ENCODE assay signal across 23 cellular contexts in the genomic region with DNA sequence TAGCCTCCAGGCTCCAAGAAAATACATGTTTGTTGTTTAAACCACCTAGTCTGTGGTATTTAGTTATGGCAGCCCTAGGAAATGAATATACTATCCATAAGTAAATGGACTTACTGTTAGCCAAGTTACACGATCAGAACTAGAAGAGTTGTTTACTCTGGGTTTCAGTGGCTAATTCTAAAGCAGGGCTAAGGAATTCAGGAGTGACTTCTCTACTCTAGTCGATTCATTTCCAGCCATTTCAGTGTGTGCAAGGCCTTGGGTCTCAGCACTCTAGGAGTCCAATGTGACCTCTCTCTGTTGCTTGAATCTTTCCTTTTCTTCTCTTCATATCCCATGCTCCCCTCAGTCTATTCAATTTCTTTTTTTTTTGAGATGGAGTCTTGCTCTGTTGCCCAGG.
A peak's percentile ranks its signal among the peaks of the same experiment; 100 is the strongest.
DNase-seq lines count a peak whose midpoint lies in the region; ATAC-seq, FAIRE-seq and TF ChIP-seq lines count a peak whose summit lies in the region.
"Had no signal": no experiment of that assay in that cellular context is flagged by ENCODE, and none has a peak within 500 bp of the region (broad histone marks: within the 10 kb centered on the region; RNA-seq: fewer than 3 reads in every experiment).

No MANE protein-coding gene starts in this region.

- no peak for FAIRE-seq in K562 (lab: Jason Lieb, UNC)
- FAIRE-seq: A204.1, D721Med, GM12878, GM19239 had no signal

- DNase-seq in K562 (ENCODE audit: extremely low read depth in 1 of 4, low spot score in 3 of 4) (no peak), left lung (no peak), upper lobe of right lung (no peak), cerebellum (ENCODE audit: low spot score) (no peak)
- no peak for DNase-seq in activated CD4-positive, alpha-beta T cell treated with anti-CD3 and anti-CD28 coated beads, Interleukin-2, amount 50 U/mL, for 1 hour
- DNase-seq: CD4-positive, CD25-positive, alpha-beta regulatory T cell; CD8-positive, alpha-beta T cell; DMS 273 treated with DMSO at 0.1 percent for 48 hours; DMS79; GDM1; H9; HFFc6 had no signal

- intact Hi-C loops in K562 (cut with micrococcal nuclease) (no loop called here), left lung (cut with DNase I) (no loop called here), upper lobe of right lung (cut with DNase I) (no loop called here)

- H3K4me1 ChIP-seq in HEK293 (ENCODE audit: control insufficient read depth, insufficient read depth, low read length) (no peaks in the 10 kb centered on the region), K562 (replicated peaks in 1 of 2; ENCODE audit: control insufficient read depth in 2 of 2, insufficient read depth in 2 of 2, low read length in 2 of 2) (no peaks in the 10 kb centered on the region), left lung (no peaks in the 10 kb centered on the region), upper lobe of right lung (no peaks in the 10 kb centered on the region)
- H3K4me1 ChIP-seq: BLaER1 had no signal

- no peak overlapping the region for H3K27ac ChIP-seq in HEK293 (ENCODE audit: extremely low read depth, low read depth, low read length)
- no peak overlapping the region for H3K27ac ChIP-seq in K562 (ENCODE audit: extremely low read depth, low read depth, low read length)
- peak overlapping the region in 1 of 2 donors; percentile 4 for H3K27ac ChIP-seq in left lung
- no peak overlapping the region for H3K27ac ChIP-seq in upper lobe of right lung
- H3K27ac ChIP-seq: 22Rv1, BLaER1, C4-2B had no signal

- H3K4me3 ChIP-seq in HEK293 (ENCODE audit: low read depth, low read length), result no peak overlapping the region
- no peak overlapping the region for H3K4me3 ChIP-seq in K562
- no peak overlapping the region for H3K4me3 ChIP-seq in left lung
- no peak overlapping the region for H3K4me3 ChIP-seq in upper lobe of right lung
- H3K4me3 ChIP-seq: BLaER1, GM12878, GM23338 had no signal

- POLR2A ChIA-PET in HEK293 (lab: Yijun Ruan, JAX) (no interaction called here), K562 (lab: Yijun Ruan, JAX) (no interaction called here)

- no peak for ATAC-seq in K562
- peak; percentile 67 for ATAC-seq in left lung
- peak; percentile 49 for ATAC-seq in upper lobe of right lung
- ATAC-seq in HG03095 (IDR thresholded peaks at IDR 0.05; ENCODE audit: unreplicated experiment), result no peak
- ATAC-seq: CD8-positive, alpha-beta T cell; GM12878; GM23338; HCT116 had no signal

- no peaks in the 10 kb centered on the region for H3K9me3 ChIP-seq in HEK293 (ENCODE audit: control insufficient read depth, insufficient read depth, low read depth, low read length)
- H3K9me3 ChIP-seq in K562 (replicated peaks; ENCODE audit: control insufficient read depth, insufficient read depth, low read depth, low read length), result 0 out of 2 replicates have a peak, but pooled peaks cover 6% of the 10 kb centered on the region
- H3K9me3 ChIP-seq in left lung, result peaks cover 0 to 12% of the 10 kb centered on the region in 2 donors
- H3K9me3 ChIP-seq in upper lobe of right lung, result no peaks in the 10 kb centered on the region

- no peak for TF ChIP-seq POLR2A in K562 (conservative IDR thresholded peaks at IDR 0.05)

- H3K27me3 ChIP-seq in K562 (ENCODE audit: control insufficient read depth in 2 of 2, insufficient read depth in 2 of 2, low read length in 2 of 2), result no peaks in the 10 kb centered on the region
- H3K27me3 ChIP-seq in left lung, result no peaks in the 10 kb centered on the region
- no peaks in the 10 kb centered on the region for H3K27me3 ChIP-seq in upper lobe of right lung
- H3K27me3 ChIP-seq: BLaER1 had no signal

- no TSS peak for BruUV-seq in K562 (replicated peaks; lab: Mats Ljungman, UMichigan)

- no peaks in the 10 kb centered on the region for H4K20me1 ChIP-seq in K562 (replicated peaks; ENCODE audit: control insufficient read depth, insufficient read depth, low read length)
- H4K20me1 ChIP-seq: BLaER1 had no signal

- no peaks in the 10 kb centered on the region for H3K79me2 ChIP-seq in K562 (ENCODE audit: control insufficient read depth, insufficient read depth, low read length)

- H3K36me3 ChIP-seq in HEK293 (ENCODE audit: control insufficient read depth in 2 of 2, insufficient read depth in 1 of 2, low read length in 2 of 2) (no peaks in the 10 kb centered on the region), K562 (ENCODE audit: control insufficient read depth, insufficient read depth, low read length) (no peaks in the 10 kb centered on the region), left lung (no peaks in the 10 kb centered on the region), upper lobe of right lung (no peaks in the 10 kb centered on the region)
- H3K36me3 ChIP-seq: BLaER1 had no signal

- no peaks in the 10 kb centered on the region for H3K9me1 ChIP-seq in K562 (ENCODE audit: control insufficient read depth, insufficient read depth, low read length)

- WGBS in K562 (ENCODE audit: insufficient coverage, low coverage, missing lambda C conversion rate), result 27% methylated on average over 2 of the region's 2 CpGs

- TF ChIP-seq EP300 in K562 (IDR thresholded peaks at IDR 0.05; ENCODE audit: low read length), result no peak

- CTCF ChIA-PET in HEK293 (lab: Yijun Ruan, JAX), result no interaction called here
- CTCF ChIA-PET in K562 (lab: Yijun Ruan, JAX; ENCODE audit: low intra/inter-chr PET ratio), result no interaction called here

- no peak for TF ChIP-seq RAD21 in K562 (CRISPR knock-in tag; conservative IDR thresholded peaks at IDR 0.05 in 1 of 2, IDR thresholded peaks at IDR 0.05 in 1 of 2)

- in situ Hi-C loops in K562 (cut with MboI), result no loop called here

- H2AFZ ChIP-seq in K562 (ENCODE audit: low read depth, low read length), result peak overlapping the region; percentile 55
- H2AFZ ChIP-seq: GM23338 had no signal

- TF ChIP-seq CTCF in HEK293 (tag by site-specific recombination; IDR thresholded peaks at IDR 0.05), result no peak
- TF ChIP-seq CTCF in K562 (IDR thresholded peaks at IDR 0.05 in 2 of 3, conservative IDR thresholded peaks at IDR 0.05 in 1 of 3; ENCODE audit: insufficient read depth in 2 of 3, low read depth in 1 of 3, low read length in 3 of 3), result no peak
- TF ChIP-seq CTCF in left lung (IDR thresholded peaks at IDR 0.05), result no peak
- TF ChIP-seq CTCF in upper lobe of right lung (IDR thresholded peaks at IDR 0.05), result no peak

- no peak overlapping the region for H3K9ac ChIP-seq in K562 (ENCODE audit: insufficient read depth in 1 of 2, low read depth in 2 of 2, low read length in 2 of 2)
- H3K9ac ChIP-seq: BLaER1 had no signal

- no peak overlapping the region for H3K4me2 ChIP-seq in K562 (ENCODE audit: insufficient read depth, low read length)
- H3K4me2 ChIP-seq: BLaER1, GM23338 had no signal

TF ChIP-seq in HEK293, 187 proteins besides CTCF, POLR2A, EP300 and RAD21 (continues in another document):
- TF ChIP-seq ZNF398 (tag by site-specific recombination; IDR thresholded peaks at IDR 0.05) (no peak), ZNF558 (tag by site-specific recombination; IDR thresholded peaks at IDR 0.05) (no peak), ZNF555 (tag by site-specific recombination; conservative IDR thresholded peaks at IDR 0.05) (no peak), ZNF10 (tag by site-specific recombination; IDR thresholded peaks at IDR 0.05) (no peak)

TF ChIP-seq in K562, 482 proteins besides CTCF, POLR2A, EP300 and RAD21:
- TF ChIP-seq DLX4 (CRISPR knock-in tag; IDR thresholded peaks at IDR 0.05) (no peak), ZNF134 (CRISPR knock-in tag; conservative IDR thresholded peaks at IDR 0.05) (no peak), ZNF121 (CRISPR knock-in tag; conservative IDR thresholded peaks at IDR 0.05) (0 out of 2 replicates have a peak, but pooled peaks have one; percentile 9), ETS2 (tag; IDR thresholded peaks at IDR 0.05; ENCODE audit: borderline replicate concordance, poor library complexity, severe bottlenecking) (no peak)
- TF ChIP-seq, protein P1, sequence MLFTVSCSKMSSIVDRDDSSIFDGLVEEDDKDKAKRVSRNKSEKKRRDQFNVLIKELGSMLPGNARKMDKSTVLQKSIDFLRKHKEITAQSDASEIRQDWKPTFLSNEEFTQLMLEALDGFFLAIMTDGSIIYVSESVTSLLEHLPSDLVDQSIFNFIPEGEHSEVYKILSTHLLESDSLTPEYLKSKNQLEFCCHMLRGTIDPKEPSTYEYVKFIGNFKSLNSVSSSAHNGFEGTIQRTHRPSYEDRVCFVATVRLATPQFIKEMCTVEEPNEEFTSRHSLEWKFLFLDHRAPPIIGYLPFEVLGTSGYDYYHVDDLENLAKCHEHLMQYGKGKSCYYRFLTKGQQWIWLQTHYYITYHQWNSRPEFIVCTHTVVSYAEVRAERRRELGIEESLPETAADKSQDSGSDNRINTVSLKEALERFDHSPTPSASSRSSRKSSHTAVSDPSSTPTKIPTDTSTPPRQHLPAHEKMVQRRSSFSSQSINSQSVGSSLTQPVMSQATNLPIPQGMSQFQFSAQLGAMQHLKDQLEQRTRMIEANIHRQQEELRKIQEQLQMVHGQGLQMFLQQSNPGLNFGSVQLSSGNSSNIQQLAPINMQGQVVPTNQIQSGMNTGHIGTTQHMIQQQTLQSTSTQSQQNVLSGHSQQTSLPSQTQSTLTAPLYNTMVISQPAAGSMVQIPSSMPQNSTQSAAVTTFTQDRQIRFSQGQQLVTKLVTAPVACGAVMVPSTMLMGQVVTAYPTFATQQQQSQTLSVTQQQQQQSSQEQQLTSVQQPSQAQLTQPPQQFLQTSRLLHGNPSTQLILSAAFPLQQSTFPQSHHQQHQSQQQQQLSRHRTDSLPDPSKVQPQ (CRISPR knock-in tag; IDR thresholded peaks at IDR 0.05; ENCODE audit: borderline replicate concordance), result no peak
TF ChIP-seq in K562: peak in this region for 1.

Comparison
In these comparisons a context has a peak if more than half of its experiments do, and no peak if none do; other contexts are left out.
1. ATAC-seq: peak in left lung (single experiment) and upper lobe of right lung (single experiment); none in K562 (single experiment) and HG03095 (single experiment).
2. Of the 44 proteins assayed by ChIP-seq in both K562 and HEK293: peak only in K562: none; only in HEK293: none; in both: ZNF121; in neither: 43.